10 cellular contexts compared by ENCODE assay signal in the genomic region with DNA sequence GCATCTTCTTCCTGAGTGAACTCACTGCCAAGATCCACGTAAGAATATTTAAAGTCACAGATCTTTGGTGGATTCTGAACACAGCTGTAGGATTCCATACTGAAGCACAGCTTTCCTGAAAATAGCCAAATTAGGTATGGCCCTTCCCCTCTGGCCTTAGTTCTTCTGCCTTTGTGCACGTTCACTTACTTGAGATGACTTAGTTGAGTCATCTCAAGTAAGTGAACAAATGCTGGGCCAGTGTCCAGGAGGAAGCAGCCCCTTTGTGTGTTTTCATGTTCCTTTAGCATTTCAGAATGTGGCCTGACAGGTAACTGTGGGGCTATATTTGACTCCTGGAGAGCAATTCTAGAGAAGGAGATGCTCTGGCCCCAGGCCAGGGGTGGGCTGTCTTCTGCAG.
DNase-seq lines count a peak whose midpoint lies in the region; ATAC-seq and TF ChIP-seq lines count a peak whose summit lies in the region.
"Had no signal": no experiment of that assay in that cellular context is flagged by ENCODE, and none has a peak within 500 bp of the region (broad histone marks: within the 10 kb centered on the region; RNA-seq: fewer than 3 reads in every experiment).

No MANE protein-coding gene starts in this region.

- peaks cover 16% of the 10 kb centered on the region for H3K36me3 Mint-ChIP-seq in activated naive CD4-positive, alpha-beta T cell treated with anti-CD3 and anti-CD28 coated beads, Interleukin-2, amount 10 ng/mL, durations not matched to agents 7 days and 5 days

- peaks cover 27% of the 10 kb centered on the region for H3K9me3 Mint-ChIP-seq in activated naive CD4-positive, alpha-beta T cell treated with anti-CD3 and anti-CD28 coated beads, Interleukin-2, amount 10 ng/mL, durations not matched to agents 7 days and 5 days

- H3K4me1 Mint-ChIP-seq in activated naive CD4-positive, alpha-beta T cell treated with anti-CD3 and anti-CD28 coated beads, Interleukin-2, amount 10 ng/mL, durations not matched to agents 7 days and 5 days = peaks cover 25% of the 10 kb centered on the region

- DNase-seq in RWPE2 (ENCODE audit: low spot score) (peak; percentile 73), nucleus accumbens (lab: John Stamatoyannopoulos, UW) (no peak), NCI-H526 treated with DMSO at 0.1 percent for 48 hours (lab: John Stamatoyannopoulos, UW) (no peak)
- DNase-seq in activated CD4-positive, CD25-positive, alpha-beta regulatory T cell treated with anti-CD3 and anti-CD28 coated beads, Interleukin-2, amount 50 U/mL, for 72 hours = no peak
- no peak for DNase-seq in activated naive CD4-positive, alpha-beta T cell treated with anti-CD3 and anti-CD28 coated beads, Interleukin-2, amount 10 ng/mL, durations not matched to agents 7 days and 5 days
- DNase-seq: effector memory CD4-positive, alpha-beta T cell; NCI-H1436 had no signal

- H3K27me3 Mint-ChIP-seq in activated naive CD4-positive, alpha-beta T cell treated with anti-CD3 and anti-CD28 coated beads, Interleukin-2, amount 10 ng/mL, durations not matched to agents 7 days and 5 days = no peaks in the 10 kb centered on the region

- no peaks in the 10 kb centered on the region for H3K27me3 ChIP-seq in RWPE2 (ENCODE audit: insufficient read depth, poor library complexity, severe bottlenecking)
- H3K27me3 ChIP-seq in neutrophil = no peaks in the 10 kb centered on the region

- no peak overlapping the region for H3K4me3 Mint-ChIP-seq in activated naive CD4-positive, alpha-beta T cell treated with anti-CD3 and anti-CD28 coated beads, Interleukin-2, amount 10 ng/mL, durations not matched to agents 7 days and 5 days

- H3K4me3 ChIP-seq in RWPE2 (ENCODE audit: severe bottlenecking) (no peak overlapping the region), neutrophil (ENCODE audit: low read depth in 1 of 2, low read length in 1 of 2) (no peak overlapping the region)

- no peak overlapping the region for H3K27ac Mint-ChIP-seq in activated naive CD4-positive, alpha-beta T cell treated with anti-CD3 and anti-CD28 coated beads, Interleukin-2, amount 10 ng/mL, durations not matched to agents 7 days and 5 days

- H3K27ac ChIP-seq in RWPE2 (ENCODE audit: poor library complexity, severe bottlenecking) (peak overlapping the region; percentile 88), neutrophil (peak overlapping the region; percentile 19)

- peaks cover 39% of the 10 kb centered on the region for H3K4me1 ChIP-seq in RWPE2 (ENCODE audit: insufficient read depth, poor library complexity, severe bottlenecking)
- peaks cover 5 to 12% of the 10 kb centered on the region in 2 experiments for H3K4me1 ChIP-seq in neutrophil (ENCODE audit: control insufficient read depth in 1 of 2, insufficient read depth in 1 of 2, low read depth in 1 of 2, low read length in 1 of 2)

- ATAC-seq in GM18909 (IDR thresholded peaks at IDR 0.05; ENCODE audit: poor library complexity, unreplicated experiment) (peak; percentile 81), HG02798 (IDR thresholded peaks at IDR 0.05; ENCODE audit: poor library complexity, unreplicated experiment) (peak; percentile 49), RWPE2 (ENCODE audit: low read depth) (peak; percentile 93)

- CTCF ChIA-PET in activated naive CD4-positive, alpha-beta T cell treated with anti-CD3 and anti-CD28 coated beads, Interleukin-2, amount 10 ng/mL, durations not matched to agents 7 days and 5 days (lab: Charles Lee) = no interaction called here

- H3K9me3 ChIP-seq in RWPE2 (ENCODE audit: severe bottlenecking) = peaks cover 19% of the 10 kb centered on the region
- H3K9me3 ChIP-seq in neutrophil = no peaks in the 10 kb centered on the region

- H3K36me3 ChIP-seq in RWPE2 (ENCODE audit: low read depth) (peaks cover 10% of the 10 kb centered on the region), neutrophil (no peaks in the 10 kb centered on the region)

- no peak for TF ChIP-seq CTCF in RWPE2 (IDR thresholded peaks at IDR 0.05; ENCODE audit: poor library complexity, severe bottlenecking)
- no peak for TF ChIP-seq CTCF in neutrophil (IDR thresholded peaks at IDR 0.05)
